8 cellular contexts compared by ENCODE assay signal in the genomic region with DNA sequence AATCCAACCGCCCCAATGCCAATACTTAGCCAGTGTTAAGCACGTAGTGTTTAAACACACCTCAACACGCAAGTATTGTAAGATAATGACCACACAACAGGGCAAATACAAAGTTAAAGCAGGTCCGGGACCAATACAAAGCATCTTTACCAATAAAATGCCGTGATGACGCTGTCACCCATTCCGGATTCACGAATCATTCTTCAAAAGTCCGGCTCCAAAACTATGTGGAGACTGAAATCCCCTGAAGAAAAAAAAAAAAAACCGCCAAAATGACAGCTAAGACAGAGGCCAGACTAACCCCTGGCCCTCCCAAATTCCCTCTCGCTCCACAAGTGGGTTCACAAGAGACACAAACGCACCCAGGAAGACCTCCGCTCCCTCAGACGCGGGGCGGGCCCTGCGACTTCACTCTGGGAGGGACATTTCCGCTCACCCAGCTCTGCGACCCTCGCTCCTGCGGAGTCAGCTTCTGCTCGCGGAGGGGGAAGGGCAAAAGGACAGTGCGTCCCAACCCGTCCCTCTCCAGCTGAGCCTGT. TPM values are rescaled to one million over a fixed set of nuclear protein-coding genes. Genes with fewer than 3 reads are reported as not detected.
A peak's percentile ranks its signal among the peaks of the same experiment; 100 is the strongest.
DNase-seq lines count a peak whose midpoint lies in the region; ATAC-seq and TF ChIP-seq lines count a peak whose summit lies in the region.

No MANE protein-coding gene starts in this region.

- peaks cover 50% of the 10 kb centered on the region for H3K79me2 ChIP-seq in PC-9 (ENCODE audit: low read depth)

- H3K36me3 ChIP-seq in HEK293 (ENCODE audit: control insufficient read depth in 2 of 2, insufficient read depth in 1 of 2, low read length in 2 of 2) = peaks cover 7 to 17% of the 10 kb centered on the region in 2 experiments; a peak in 2 of 3 replicates
- H3K36me3 ChIP-seq in PC-9 (ENCODE audit: low read depth) = no peaks in the 10 kb centered on the region
- no peaks in the 10 kb centered on the region for H3K36me3 ChIP-seq in esophagus (ENCODE audit: control insufficient read depth in 2 of 2, insufficient read depth in 2 of 2, low read length in 1 of 2)

- H3K27me3 ChIP-seq in PC-9 (ENCODE audit: insufficient read depth, low read depth) (no peaks in the 10 kb centered on the region), esophagus (ENCODE audit: control insufficient read depth in 1 of 2, insufficient read depth in 2 of 2, low read length in 2 of 2) (no peaks in the 10 kb centered on the region)

- H3K9me3 ChIP-seq in HEK293 (ENCODE audit: control insufficient read depth, insufficient read depth, low read depth, low read length) (no peaks in the 10 kb centered on the region), PC-9 (ENCODE audit: insufficient read depth, low read depth) (no peaks in the 10 kb centered on the region), esophagus (ENCODE audit: control insufficient read depth in 2 of 2, insufficient read depth in 1 of 2, low read depth in 1 of 2, low read length in 1 of 2) (no peaks in the 10 kb centered on the region)

- H3K9me2 ChIP-seq in PC-9 (ENCODE audit: insufficient read depth) = no peaks in the 10 kb centered on the region

- H2AFZ ChIP-seq in PC-9 = peak overlapping the region; percentile 91

- TF ChIP-seq CTCF in HEK293 (tag by site-specific recombination; IDR thresholded peaks at IDR 0.05) (no peak), PC-9 (conservative IDR thresholded peaks at IDR 0.05) (no peak)

- H3F3A ChIP-seq in PC-9 (ENCODE audit: insufficient read depth, low read depth) = peaks cover 26% of the 10 kb centered on the region; the same call in 1 of the 2 replicates

- H4K20me1 ChIP-seq in PC-9 (ENCODE audit: insufficient read depth) = no peaks in the 10 kb centered on the region

- peak; percentile 35 for ATAC-seq in GM18858 (IDR thresholded peaks at IDR 0.05; ENCODE audit: unreplicated experiment)

- peak overlapping the region; percentile 91 for H3K4me3 ChIP-seq in HEK293 (ENCODE audit: low read depth, low read length)
- H3K4me3 ChIP-seq in PC-9 = peak overlapping the region; percentile 84
- H3K4me3 ChIP-seq in esophagus (ENCODE audit: low read depth in 1 of 2, low read length in 2 of 2) = peak overlapping the region; percentile 71 to 97

- CTCF ChIA-PET in HEK293 (lab: Yijun Ruan, JAX) (interaction anchor here (0.6 to 3.2 kb wide), 3 partner anchors 77 to 998 kb away, joined by 3 to 26 read pairs (median 3); no protein-coding TSS in a partner anchor), PC-9 (lab: Charles Lee) (interaction anchor here (0.7 kb wide), 1 partner anchor 393 kb away, joined by 7 read pairs; no protein-coding TSS in a partner anchor)

- 0 to 1% methylated on average over 25 of the region's 25 CpGs for WGBS in esophagus, 2 donors

- intact Hi-C loops in PC-9 (cut with micrococcal nuclease; ENCODE audit: unreplicated experiment) = loop anchor here (1.0 to 2.0 kb wide), 6 partner anchors 44 to 1079 kb away; a partner anchor contains a TSS

- H3K27ac ChIP-seq in HEK293 (ENCODE audit: extremely low read depth, low read depth, low read length) (peak overlapping the region; percentile 74), PC-9 (peak overlapping the region; percentile 95), esophagus (ENCODE audit: low read depth in 2 of 2, low read length in 1 of 2) (peak overlapping the region; percentile 89 to 98)

- POLR2A ChIA-PET in HEK293 (lab: Yijun Ruan, JAX) = interaction anchor here (1.0 to 3.1 kb wide), 7 partner anchors 28 to 346 kb away, joined by 3 to 28 read pairs (median 8); a partner anchor contains a TSS
- POLR2A ChIA-PET in PC-9 (lab: Charles Lee; ENCODE audit: unreplicated experiment) = interaction anchor here (0.6 to 0.7 kb wide), 4 partner anchors 196 to 1098 kb away, joined by 4 to 6 read pairs (median 6); no protein-coding TSS in a partner anchor

- no peak for DNase-seq in PC-9
- DNase-seq in putamen (ENCODE audit: low spot score) = peak; percentile 2
- no peak for DNase-seq in CD1c-positive myeloid dendritic cell (ENCODE audit: extremely low spot score)
- no peak for DNase-seq in SW 1271 (lab: John Stamatoyannopoulos, UW)
- no peak for DNase-seq in NCI-H1105 treated with DMSO at 0.1 percent for 48 hours (lab: John Stamatoyannopoulos, UW)

- no TSS peak for BruUV-seq in PC-9 (replicated peaks; lab: Mats Ljungman, UMichigan)

- H3K4me1 ChIP-seq in HEK293 (ENCODE audit: control insufficient read depth, insufficient read depth, low read length) (no peaks in the 10 kb centered on the region; the same call in 1 of the 2 replicates), PC-9 (replicated peaks; ENCODE audit: insufficient read depth) (peaks cover 17% of the 10 kb centered on the region), esophagus (ENCODE audit: control insufficient read depth in 2 of 2, insufficient read depth in 2 of 2, low read length in 1 of 2) (no peaks in the 10 kb centered on the region)

- peak overlapping the region; percentile 95 for H3K4me2 ChIP-seq in PC-9

TF ChIP-seq in HEK293, 187 proteins besides CTCF, POLR2A, EP300 and RAD21 (continues in another document):
- TF ChIP-seq, protein P1, sequence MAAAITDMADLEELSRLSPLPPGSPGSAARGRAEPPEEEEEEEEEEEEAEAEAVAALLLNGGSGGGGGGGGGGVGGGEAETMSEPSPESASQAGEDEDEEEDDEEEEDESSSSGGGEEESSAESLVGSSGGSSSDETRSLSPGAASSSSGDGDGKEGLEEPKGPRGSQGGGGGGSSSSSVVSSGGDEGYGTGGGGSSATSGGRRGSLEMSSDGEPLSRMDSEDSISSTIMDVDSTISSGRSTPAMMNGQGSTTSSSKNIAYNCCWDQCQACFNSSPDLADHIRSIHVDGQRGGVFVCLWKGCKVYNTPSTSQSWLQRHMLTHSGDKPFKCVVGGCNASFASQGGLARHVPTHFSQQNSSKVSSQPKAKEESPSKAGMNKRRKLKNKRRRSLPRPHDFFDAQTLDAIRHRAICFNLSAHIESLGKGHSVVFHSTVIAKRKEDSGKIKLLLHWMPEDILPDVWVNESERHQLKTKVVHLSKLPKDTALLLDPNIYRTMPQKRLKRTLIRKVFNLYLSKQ (tag by site-specific recombination; IDR thresholded peaks at IDR 0.05; ENCODE audit: borderline replicate concordance) = no peak
- TF ChIP-seq GLI4 (tag by site-specific recombination; IDR thresholded peaks at IDR 0.05) (0 out of 2 replicates have a peak, but pooled peaks have one; percentile 33), WT1 (tag by site-specific recombination; IDR thresholded peaks at IDR 0.05) (peak; percentile 35; the same call in 1 of the 2 replicates), ZXDB (tag by site-specific recombination; IDR thresholded peaks at IDR 0.05) (no peak), ZBTB48 (tag by site-specific recombination; IDR thresholded peaks at IDR 0.05) (peak; percentile 78; the same call in 1 of the 2 replicates), ZNF423 (tag by site-specific recombination; IDR thresholded peaks at IDR 0.05) (peak; percentile 92), ZNF549 (tag by site-specific recombination; IDR thresholded peaks at IDR 0.05) (no peak), HOXD13 (CRISPR knock-in tag; IDR thresholded peaks at IDR 0.05; ENCODE audit: borderline replicate concordance) (peak; percentile 4; the same call in 1 of the 2 replicates), SCRT2 (tag by site-specific recombination; IDR thresholded peaks at IDR 0.05) (peak; percentile 92)
- TF ChIP-seq, protein P2, sequence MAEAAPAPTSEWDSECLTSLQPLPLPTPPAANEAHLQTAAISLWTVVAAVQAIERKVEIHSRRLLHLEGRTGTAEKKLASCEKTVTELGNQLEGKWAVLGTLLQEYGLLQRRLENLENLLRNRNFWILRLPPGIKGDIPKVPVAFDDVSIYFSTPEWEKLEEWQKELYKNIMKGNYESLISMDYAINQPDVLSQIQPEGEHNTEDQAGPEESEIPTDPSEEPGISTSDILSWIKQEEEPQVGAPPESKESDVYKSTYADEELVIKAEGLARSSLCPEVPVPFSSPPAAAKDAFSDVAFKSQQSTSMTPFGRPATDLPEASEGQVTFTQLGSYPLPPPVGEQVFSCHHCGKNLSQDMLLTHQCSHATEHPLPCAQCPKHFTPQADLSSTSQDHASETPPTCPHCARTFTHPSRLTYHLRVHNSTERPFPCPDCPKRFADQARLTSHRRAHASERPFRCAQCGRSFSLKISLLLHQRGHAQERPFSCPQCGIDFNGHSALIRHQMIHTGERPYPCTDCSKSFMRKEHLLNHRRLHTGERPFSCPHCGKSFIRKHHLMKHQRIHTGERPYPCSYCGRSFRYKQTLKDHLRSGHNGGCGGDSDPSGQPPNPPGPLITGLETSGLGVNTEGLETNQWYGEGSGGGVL (tag by site-specific recombination; IDR thresholded peaks at IDR 0.05) = peak; percentile 57; the same call in 1 of the 2 replicates
- TF ChIP-seq, protein P3, sequence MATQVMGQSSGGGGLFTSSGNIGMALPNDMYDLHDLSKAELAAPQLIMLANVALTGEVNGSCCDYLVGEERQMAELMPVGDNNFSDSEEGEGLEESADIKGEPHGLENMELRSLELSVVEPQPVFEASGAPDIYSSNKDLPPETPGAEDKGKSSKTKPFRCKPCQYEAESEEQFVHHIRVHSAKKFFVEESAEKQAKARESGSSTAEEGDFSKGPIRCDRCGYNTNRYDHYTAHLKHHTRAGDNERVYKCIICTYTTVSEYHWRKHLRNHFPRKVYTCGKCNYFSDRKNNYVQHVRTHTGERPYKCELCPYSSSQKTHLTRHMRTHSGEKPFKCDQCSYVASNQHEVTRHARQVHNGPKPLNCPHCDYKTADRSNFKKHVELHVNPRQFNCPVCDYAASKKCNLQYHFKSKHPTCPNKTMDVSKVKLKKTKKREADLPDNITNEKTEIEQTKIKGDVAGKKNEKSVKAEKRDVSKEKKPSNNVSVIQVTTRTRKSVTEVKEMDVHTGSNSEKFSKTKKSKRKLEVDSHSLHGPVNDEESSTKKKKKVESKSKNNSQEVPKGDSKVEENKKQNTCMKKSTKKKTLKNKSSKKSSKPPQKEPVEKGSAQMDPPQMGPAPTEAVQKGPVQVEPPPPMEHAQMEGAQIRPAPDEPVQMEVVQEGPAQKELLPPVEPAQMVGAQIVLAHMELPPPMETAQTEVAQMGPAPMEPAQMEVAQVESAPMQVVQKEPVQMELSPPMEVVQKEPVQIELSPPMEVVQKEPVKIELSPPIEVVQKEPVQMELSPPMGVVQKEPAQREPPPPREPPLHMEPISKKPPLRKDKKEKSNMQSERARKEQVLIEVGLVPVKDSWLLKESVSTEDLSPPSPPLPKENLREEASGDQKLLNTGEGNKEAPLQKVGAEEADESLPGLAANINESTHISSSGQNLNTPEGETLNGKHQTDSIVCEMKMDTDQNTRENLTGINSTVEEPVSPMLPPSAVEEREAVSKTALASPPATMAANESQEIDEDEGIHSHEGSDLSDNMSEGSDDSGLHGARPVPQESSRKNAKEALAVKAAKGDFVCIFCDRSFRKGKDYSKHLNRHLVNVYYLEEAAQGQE (tag by site-specific recombination; IDR thresholded peaks at IDR 0.05) = 0 out of 2 replicates have a peak, but pooled peaks have one; percentile 21

RNA-seq across cellular contexts. Expression of a gene that starts 0.6 kb away (rescaled TPM):
- 15.0 and 18.3 TPM in 2 replicates for total RNA-seq in PC-9 (2021)
- polyA plus RNA-seq in esophagus = 1 to 10 TPM; 6.4 to 7.9 TPM

RNA-seq across cellular contexts. Expression of a gene that starts 0.8 kb away (rescaled TPM):
- 14.4 and 19.5 TPM in 2 replicates for total RNA-seq in PC-9 (2021)
- polyA plus RNA-seq in esophagus = 1 to 10 TPM; 2.1 to 3.2 TPM

RNA-seq across cellular contexts. Expression of a gene that starts 43.9 kb away (rescaled TPM):
- total RNA-seq in PC-9 (2021) = 234 and 352 TPM in 2 replicates
- polyA plus RNA-seq in esophagus = 100 to 1,000 TPM; 419 to 527 TPM

RNA-seq across cellular contexts. Expression of a gene that starts 44.3 kb away (rescaled TPM):
- total RNA-seq in PC-9 (2021) = 7.4 and 8.3 TPM in 2 replicates
- polyA plus RNA-seq in esophagus = 1 to 10 TPM in 1 of 2 donors, under 1 TPM in 1; 0.47 to 1.3 TPM
